Comparison of ENCODE assay signal across 1 cellular context in the genomic region with DNA sequence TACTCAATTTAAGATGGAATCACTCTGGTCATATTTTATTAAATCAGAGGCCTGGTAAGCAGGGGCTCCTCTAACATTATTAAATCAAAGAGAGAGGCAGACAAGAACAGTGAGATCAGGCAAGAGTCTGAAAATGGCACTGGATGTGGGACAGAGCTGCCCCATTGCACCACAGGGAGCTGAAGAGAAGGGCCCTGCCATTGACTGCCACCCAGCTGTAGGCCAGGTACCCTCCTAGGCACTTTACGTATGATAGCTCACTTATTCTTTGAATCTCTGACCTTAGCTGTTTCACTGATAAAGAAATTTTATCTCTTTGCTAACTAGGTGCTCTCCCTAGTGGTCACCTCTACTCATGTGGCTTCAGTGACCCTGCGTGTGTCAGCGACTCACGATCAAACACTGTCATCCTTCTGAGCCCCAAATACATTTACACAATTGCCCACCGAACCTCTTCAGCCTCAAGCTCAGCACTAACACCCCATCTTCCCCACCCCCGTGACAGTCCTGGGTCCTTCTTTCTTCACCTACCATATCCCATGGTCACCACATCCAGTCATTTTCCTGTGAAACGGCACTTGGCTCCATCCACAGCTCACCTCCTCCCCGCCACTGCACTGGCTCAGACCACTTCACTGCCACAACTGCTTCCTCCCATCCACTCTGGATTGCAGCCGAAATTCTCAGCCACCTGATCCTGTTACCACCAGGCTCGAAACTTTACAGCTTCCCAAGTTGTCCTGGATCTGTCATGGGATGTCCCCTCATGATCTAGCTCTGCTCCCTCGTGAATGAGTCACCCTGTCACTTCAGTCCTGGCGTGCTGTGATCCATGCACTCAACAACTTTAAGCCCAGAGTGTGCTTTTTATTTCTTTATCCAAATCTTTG.
TF ChIP-seq lines count a peak whose summit lies in the region.

No MANE protein-coding gene starts in this region.

TF ChIP-seq in H1, 55 proteins besides CTCF, POLR2A, EP300 and RAD21 (continued from another document):
- no peak for TF ChIP-seq PHF8 (conservative IDR thresholded peaks at IDR 0.05; ENCODE audit: low read depth, low read length)
- TF ChIP-seq CTBP2 (IDR thresholded peaks at IDR 0.05; ENCODE audit: borderline replicate concordance, insufficient read depth, insufficient read length, low read length) = no peak
- no peak for TF ChIP-seq SIN3A (conservative IDR thresholded peaks at IDR 0.05 in 1 of 2, IDR thresholded peaks at IDR 0.05 in 1 of 2; ENCODE audit: low read depth in 1 of 2, low read length in 2 of 2)
- TF ChIP-seq KDM4A (IDR thresholded peaks at IDR 0.05; ENCODE audit: low read depth, low read length, severe bottlenecking) = no peak
- TF ChIP-seq NRF1 (IDR thresholded peaks at IDR 0.05; ENCODE audit: low read depth, low read length) = no peak
- no peak for TF ChIP-seq GABPA (IDR thresholded peaks at IDR 0.05; ENCODE audit: borderline replicate concordance, insufficient read depth, low read length)
- no peak for TF ChIP-seq TEAD4 (IDR thresholded peaks at IDR 0.05; ENCODE audit: low read depth, low read length)
- TF ChIP-seq RXRA (IDR thresholded peaks at IDR 0.05; ENCODE audit: insufficient read depth, low read depth, low read length) = no peak
- TF ChIP-seq CBX8 (IDR thresholded peaks at IDR 0.05; ENCODE audit: borderline replicate concordance, low read depth, low read length) = no peak
- no peak for TF ChIP-seq SP2 (IDR thresholded peaks at IDR 0.05; ENCODE audit: low read length)
- TF ChIP-seq NANOG (IDR thresholded peaks at IDR 0.05; ENCODE audit: insufficient read depth, low read depth, low read length, poor library complexity, severe bottlenecking) = no peak
